ENCODE assay signal across 15 cellular contexts in genomic region chr17:72416054-72416691, GRCh38.
DNase-seq lines count a peak whose midpoint lies in the region; ATAC-seq and TF ChIP-seq lines count a peak whose summit lies in the region.
"Had no signal": no experiment of that assay in that cellular context is flagged by ENCODE, and none has a peak within 500 bp of the region (broad histone marks: within the 10 kb centered on the region; RNA-seq: fewer than 3 reads in every experiment).

No MANE protein-coding gene starts in this region.

- no peak overlapping the region for H3K4me3 Mint-ChIP-seq in GM23338
- H3K4me3 Mint-ChIP-seq: activated T-cell treated with anti-CD3 and anti-CD28 coated beads, Interleukin-2, amount 50 U/mL, for 4 hours; CD8-positive, alpha-beta T cell; immature natural killer cell; neural crest cell had no signal

- 34% methylated on average over 6 of the region's 6 CpGs for WGBS in prostate gland
- whole genome bisulfite sequencing in tibial nerve, 2 donors = 34 to 47% methylated on average over 6 of the region's 6 CpGs

- peaks cover 16% of the 10 kb centered on the region for H3K36me3 Mint-ChIP-seq in GM23338 (ENCODE audit: low read depth)
- H3K36me3 Mint-ChIP-seq: CD8-positive, alpha-beta T cell had no signal

- H3K27ac ChIP-seq in GM23338 (ENCODE audit: low read depth) (no peak overlapping the region), cingulate gyrus (ENCODE audit: low read depth, low read length) (peak overlapping the region; percentile 61), prostate gland (peak overlapping the region; percentile 12 to 31), tibial nerve (no peak overlapping the region), vagina (no peak overlapping the region)

- H3K9me3 Mint-ChIP-seq in GM23338 = peaks cover 22% of the 10 kb centered on the region

- no peaks in the 10 kb centered on the region for H3F3A ChIP-seq in GM23338 (replicated peaks; ENCODE audit: low read depth)

- peak overlapping the region; percentile 78; the same call in 1 of the 2 replicates for H2AFZ ChIP-seq in GM23338

- TF ChIP-seq CTCF in GM23338 (conservative IDR thresholded peaks at IDR 0.05; ENCODE audit: low read depth in 2 of 2) = no peak
- no peak for TF ChIP-seq CTCF in prostate gland (IDR thresholded peaks at IDR 0.05)
- no peak for TF ChIP-seq CTCF in tibial nerve (IDR thresholded peaks at IDR 0.05)
- no peak for TF ChIP-seq CTCF in vagina (IDR thresholded peaks at IDR 0.05)

- TF ChIP-seq POLR2A in prostate gland (IDR thresholded peaks at IDR 0.05) (no peak), tibial nerve (IDR thresholded peaks at IDR 0.05) (no peak), vagina (IDR thresholded peaks at IDR 0.05) (no peak)

- no peaks in the 10 kb centered on the region for H4K20me1 ChIP-seq in GM23338 (replicated peaks; ENCODE audit: insufficient read depth)

- H3K4me3 ChIP-seq in GM23338 (no peak overlapping the region), prostate gland (no peak overlapping the region), tibial nerve (no peak overlapping the region), vagina (no peak overlapping the region)

- DNase-seq in GM23338 (ENCODE audit: low spot score) (peak; percentile 17), NCI-H69 (lab: John Stamatoyannopoulos, UW) (peak; percentile 95), prostate gland (ENCODE audit: low spot score) (peak; percentile 84), tibial nerve (ENCODE audit: low spot score in 2 of 2) (no peak), NK-92 (lab: John Stamatoyannopoulos, UW; ENCODE audit: unreplicated experiment) (no peak), vagina (ENCODE audit: extremely low spot score in 2 of 2) (no peak)
- DNase-seq: activated CD4-positive, CD25-positive, alpha-beta regulatory T cell; activated T-cell treated with anti-CD3 and anti-CD28 coated beads, Interleukin-2, amount 50 U/mL, for 4 hours; CD8-positive, alpha-beta T cell; immature natural killer cell; NCI-H345; Right ventricle myocardium superior had no signal

- intact Hi-C loops in prostate gland (cut with DNase I) (no loop called here), vagina (cut with DNase I) (no loop called here)

- peaks cover 11% of the 10 kb centered on the region for H3K4me1 Mint-ChIP-seq in GM23338
- H3K4me1 Mint-ChIP-seq: immature natural killer cell had no signal

- no peaks in the 10 kb centered on the region; the same call in 1 of the 2 replicates for H3K9me2 ChIP-seq in GM23338 (ENCODE audit: insufficient read depth)

- H3K9me3 ChIP-seq in prostate gland (no peaks in the 10 kb centered on the region), tibial nerve (peaks cover 0 to 30% (median 9%) of the 10 kb centered on the region in 4 donors), vagina (peaks cover 12% of the 10 kb centered on the region)

- peak; percentile 61 for ATAC-seq in GM23338
- ATAC-seq in GM18861 (IDR thresholded peaks at IDR 0.05; ENCODE audit: unreplicated experiment) = no peak
- ATAC-seq: activated T-cell treated with anti-CD3 and anti-CD28 coated beads, Interleukin-2, amount 50 U/mL, for 4 hours; CD8-positive, alpha-beta T cell had no signal

- H3K27ac Mint-ChIP-seq in GM23338 = no peak overlapping the region
- H3K27ac Mint-ChIP-seq: CD8-positive, alpha-beta T cell; immature natural killer cell had no signal

- H3K36me3 ChIP-seq in GM23338 (ENCODE audit: insufficient read depth) (0 out of 2 replicates have a peak, but pooled peaks cover 5% of the 10 kb centered on the region), prostate gland (no peaks in the 10 kb centered on the region), tibial nerve (peaks cover 0 to 36% (median 0%) of the 10 kb centered on the region in 3 donors), vagina (no peaks in the 10 kb centered on the region)

- H3K79me2 ChIP-seq in GM23338 (replicated peaks; ENCODE audit: insufficient read depth) = no peaks in the 10 kb centered on the region

- no peaks in the 10 kb centered on the region for H3K4me1 ChIP-seq in GM23338 (ENCODE audit: insufficient read depth)
- peaks cover 4% of the 10 kb centered on the region for H3K4me1 ChIP-seq in prostate gland (replicated peaks)
- peaks cover 0 to 33% (median 7%) of the 10 kb centered on the region in 4 donors for H3K4me1 ChIP-seq in tibial nerve
- H3K4me1 ChIP-seq in vagina = peaks cover 45% of the 10 kb centered on the region

- peaks cover 9% of the 10 kb centered on the region for H3K27me3 Mint-ChIP-seq in GM23338 (ENCODE audit: insufficient read depth, low read depth, poor library complexity)

- H3K27me3 ChIP-seq in GM23338 (ENCODE audit: insufficient read depth) = no peaks in the 10 kb centered on the region
- no peaks in the 10 kb centered on the region for H3K27me3 ChIP-seq in prostate gland (replicated peaks; ENCODE audit: insufficient read depth)
- no peaks in the 10 kb centered on the region for H3K27me3 ChIP-seq in tibial nerve
- H3K27me3 ChIP-seq in vagina = no peaks in the 10 kb centered on the region

- H3K4me2 ChIP-seq in GM23338 = peak overlapping the region; percentile 23

- TF ChIP-seq EP300 in tibial nerve (IDR thresholded peaks at IDR 0.05) = no peak

TF ChIP-seq in GM23338, 12 proteins besides CTCF, POLR2A, EP300 and RAD21:
- TF ChIP-seq, protein P1, sequence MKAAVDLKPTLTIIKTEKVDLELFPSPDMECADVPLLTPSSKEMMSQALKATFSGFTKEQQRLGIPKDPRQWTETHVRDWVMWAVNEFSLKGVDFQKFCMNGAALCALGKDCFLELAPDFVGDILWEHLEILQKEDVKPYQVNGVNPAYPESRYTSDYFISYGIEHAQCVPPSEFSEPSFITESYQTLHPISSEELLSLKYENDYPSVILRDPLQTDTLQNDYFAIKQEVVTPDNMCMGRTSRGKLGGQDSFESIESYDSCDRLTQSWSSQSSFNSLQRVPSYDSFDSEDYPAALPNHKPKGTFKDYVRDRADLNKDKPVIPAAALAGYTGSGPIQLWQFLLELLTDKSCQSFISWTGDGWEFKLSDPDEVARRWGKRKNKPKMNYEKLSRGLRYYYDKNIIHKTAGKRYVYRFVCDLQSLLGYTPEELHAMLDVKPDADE (IDR thresholded peaks at IDR 0.05) = no peak

Comparison
In these comparisons a context has a peak if more than half of its experiments do, and no peak if none do; other contexts are left out.
1. DNase-seq: peak in GM23338 (single experiment), NCI-H69 (single experiment) and prostate gland (single experiment); none in tibial nerve (0 of 2), NK-92 (single experiment) and vagina (0 of 2).
2. H3K27ac ChIP-seq: peak in cingulate gyrus (single experiment) and prostate gland (2 of 2); none in GM23338 (single experiment), tibial nerve (0 of 4) and vagina (single experiment).